Comparison of ENCODE assay signal across 1 cellular context in genomic region chr14:95534299-95535225, GRCh38.
TF ChIP-seq lines count a peak whose summit lies in the region.

TSS of gene GLRX5 (plus strand) at chr14:95535050. CDS start at chr14:95535090, 40 bp downstream.

TF ChIP-seq in WTC11, 78 proteins besides CTCF, POLR2A, EP300 and RAD21 (continued from another document and continues in another):
- TF ChIP-seq ZNF532 (CRISPR knock-in tag; IDR thresholded peaks at IDR 0.05; ENCODE audit: borderline replicate concordance) = no peak
- no peak for TF ChIP-seq E2F4 (CRISPR knock-in tag; IDR thresholded peaks at IDR 0.05; ENCODE audit: borderline replicate concordance, low read depth)
- no peak for TF ChIP-seq ZNF396 (CRISPR knock-in tag; IDR thresholded peaks at IDR 0.05; ENCODE audit: borderline replicate concordance)
- TF ChIP-seq E2F5 (CRISPR knock-in tag; IDR thresholded peaks at IDR 0.05) = peak; percentile 74
- TF ChIP-seq ZNF219 (CRISPR knock-in tag; IDR thresholded peaks at IDR 0.05; ENCODE audit: borderline replicate concordance) = no peak
- 0 out of 2 replicates have a peak, but pooled peaks have one; percentile 32 for TF ChIP-seq ZNF232 (CRISPR knock-in tag; IDR thresholded peaks at IDR 0.05)
- no peak for TF ChIP-seq CREB1 (CRISPR knock-in tag; IDR thresholded peaks at IDR 0.05)
- peak; percentile 67 for TF ChIP-seq SP1 (CRISPR knock-in tag; conservative IDR thresholded peaks at IDR 0.05)
- no peak for TF ChIP-seq TEAD4 (CRISPR knock-in tag; IDR thresholded peaks at IDR 0.05)
- TF ChIP-seq MYBL2 (CRISPR knock-in tag; IDR thresholded peaks at IDR 0.05) = peak; percentile 92
- no peak for TF ChIP-seq ZNF512 (CRISPR knock-in tag; IDR thresholded peaks at IDR 0.05; ENCODE audit: borderline replicate concordance)
- TF ChIP-seq JUN (CRISPR knock-in tag; IDR thresholded peaks at IDR 0.05) = no peak
- TF ChIP-seq ATF2 (CRISPR knock-in tag; IDR thresholded peaks at IDR 0.05; ENCODE audit: borderline replicate concordance, low read depth) = no peak
- no peak for TF ChIP-seq OVOL2 (CRISPR knock-in tag; IDR thresholded peaks at IDR 0.05; ENCODE audit: borderline replicate concordance)
- no peak for TF ChIP-seq PREB (CRISPR knock-in tag; IDR thresholded peaks at IDR 0.05; ENCODE audit: borderline replicate concordance)
- peak; percentile 95 for TF ChIP-seq FOXK1 (CRISPR knock-in tag; IDR thresholded peaks at IDR 0.05)
- no peak for TF ChIP-seq RORB (CRISPR knock-in tag; IDR thresholded peaks at IDR 0.05)
- no peak for TF ChIP-seq CDX4 (CRISPR knock-in tag; IDR thresholded peaks at IDR 0.05; ENCODE audit: borderline replicate concordance)
- TF ChIP-seq NR1H2 (CRISPR knock-in tag; IDR thresholded peaks at IDR 0.05) = no peak
- TF ChIP-seq ARID4B (CRISPR knock-in tag; IDR thresholded peaks at IDR 0.05; ENCODE audit: borderline replicate concordance) = no peak; the same call in 1 of the 2 replicates
- TF ChIP-seq MXD4 (CRISPR knock-in tag; IDR thresholded peaks at IDR 0.05; ENCODE audit: borderline replicate concordance) = no peak
- no peak for TF ChIP-seq EMX1 (CRISPR knock-in tag; IDR thresholded peaks at IDR 0.05)
- no peak for TF ChIP-seq AFF4 (CRISPR knock-in tag; IDR thresholded peaks at IDR 0.05; ENCODE audit: borderline replicate concordance)
- no peak for TF ChIP-seq ZBTB21 (CRISPR knock-in tag; IDR thresholded peaks at IDR 0.05; ENCODE audit: borderline replicate concordance)
- TF ChIP-seq CREM (CRISPR knock-in tag; IDR thresholded peaks at IDR 0.05) = peak; percentile 82; the same call in 1 of the 2 replicates
- TF ChIP-seq ELF4 (CRISPR knock-in tag; IDR thresholded peaks at IDR 0.05; ENCODE audit: low read depth) = no peak
- TF ChIP-seq ERG (CRISPR knock-in tag; IDR thresholded peaks at IDR 0.05) = no peak
- TF ChIP-seq MLX (CRISPR knock-in tag; IDR thresholded peaks at IDR 0.05) = no peak
- no peak for TF ChIP-seq ZNF671 (CRISPR knock-in tag; IDR thresholded peaks at IDR 0.05)
